In the genomic region with DNA sequence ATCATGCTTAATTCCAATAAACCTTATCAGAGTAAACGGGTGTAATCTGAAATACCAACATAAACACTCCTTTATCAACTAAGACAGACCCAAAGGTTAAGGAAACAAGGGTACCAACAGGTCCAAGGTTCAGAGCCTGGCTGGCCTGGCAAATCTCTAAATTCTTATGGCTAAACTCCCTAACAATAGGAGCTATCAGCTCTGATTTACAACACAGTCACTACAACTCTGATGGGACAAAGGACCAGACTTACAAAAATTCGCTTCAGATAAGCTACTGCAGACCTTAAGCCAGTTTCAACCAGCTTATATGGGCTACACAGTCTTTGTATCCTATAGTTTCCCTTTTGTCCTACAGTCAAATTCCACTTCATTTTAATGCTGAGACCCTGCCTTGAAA, we compare ENCODE assay signal across 23 cellular contexts.
DNase-seq lines count a peak whose midpoint lies in the region; ATAC-seq and TF ChIP-seq lines count a peak whose summit lies in the region.
"Had no signal": no experiment of that assay in that cellular context is flagged by ENCODE, and none has a peak within 500 bp of the region (broad histone marks: within the 10 kb centered on the region; RNA-seq: fewer than 3 reads in every experiment).

No MANE protein-coding gene starts in this region.

- no peaks in the 10 kb centered on the region for H3K27me3 ChIP-seq in NT2/D1 (ENCODE audit: insufficient read depth, insufficient read length)
- no peaks in the 10 kb centered on the region for H3K27me3 ChIP-seq in iPS DF 6.9 (ENCODE audit: control insufficient read depth, insufficient read depth, low read length)
- H3K27me3 ChIP-seq in neuron (ENCODE audit: insufficient read depth, low read length) = no peaks in the 10 kb centered on the region

- ATAC-seq in HG03469 (IDR thresholded peaks at IDR 0.05; ENCODE audit: unreplicated experiment) = no peak
- ATAC-seq in GM18505 (IDR thresholded peaks at IDR 0.05; ENCODE audit: unreplicated experiment) = no peak
- ATAC-seq in GM21717 (IDR thresholded peaks at IDR 0.05; ENCODE audit: unreplicated experiment) = no peak
- ATAC-seq: GM12878, Panc1 had no signal

- WGBS in iPS DF 6.9 (ENCODE audit: insufficient coverage, insufficient read length) = no CpG with 5 or more reads among the region's 2 CpGs

- TF ChIP-seq POLR2A in GM18505 (IDR thresholded peaks at IDR 0.05; ENCODE audit: borderline replicate concordance, extremely low read depth, insufficient read depth, insufficient read length) = no peak

- H3K36me3 ChIP-seq in ES-I3 (ENCODE audit: insufficient read depth, low read length) (no peaks in the 10 kb centered on the region), NT2/D1 (ENCODE audit: insufficient read depth, insufficient read length, low read length) (no peaks in the 10 kb centered on the region), iPS DF 6.9 (ENCODE audit: control insufficient read depth, insufficient read depth, low read length) (no peaks in the 10 kb centered on the region), neuron (ENCODE audit: insufficient read depth, low read length) (no peaks in the 10 kb centered on the region)

- H2AFZ ChIP-seq in neuron (ENCODE audit: low read depth, low read length) = peak overlapping the region; percentile 44

- peaks cover 11% of the 10 kb centered on the region for H3K4me1 ChIP-seq in ES-I3 (ENCODE audit: insufficient read depth, low read length)
- no peaks in the 10 kb centered on the region for H3K4me1 ChIP-seq in NT2/D1 (ENCODE audit: insufficient read depth, insufficient read length)
- H3K4me1 ChIP-seq in iPS DF 6.9 (ENCODE audit: control insufficient read depth, insufficient read depth, low read length) = peaks cover 3% of the 10 kb centered on the region; the same call in 1 of the 2 replicates
- peaks cover 7% of the 10 kb centered on the region for H3K4me1 ChIP-seq in neuron (ENCODE audit: insufficient read depth, low read length)

- H3K9ac ChIP-seq in ES-I3 (ENCODE audit: low read depth, low read length) (peak overlapping the region; percentile 16; the same call in 1 of the 2 replicates), NT2/D1 (ENCODE audit: insufficient read length, low read depth) (no peak overlapping the region)
- H3K9ac ChIP-seq: KMS-11, SK-N-SH had no signal

- DNase-seq in NT2/D1 (ENCODE audit: low read depth, low spot score) (peak; percentile 51), iPS DF 6.9 (ENCODE audit: low read depth, low spot score) (peak; percentile 35), SW480 (ENCODE audit: low spot score) (no peak)
- DNase-seq: AML-193; CD8-positive, alpha-beta memory T cell; IMR-90; NCI-H1105; NCI-H2029 treated with DMSO at 0.1 percent for 48 hours; NCI-H226; NCI-H510A treated with DMSO at 0.1 percent for 48 hours; NCI-H748 treated with DMSO at 0.1 percent for 48 hours; SIG-M5; SK-N-SH had no signal

- H3K27ac ChIP-seq in iPS DF 6.9 (ENCODE audit: low read length) = no peak overlapping the region
- H3K27ac ChIP-seq: C4-2B, HL-60, KMS-11 had no signal

- H3K4me3 ChIP-seq in NT2/D1 (ENCODE audit: insufficient read length, low read depth) (no peak overlapping the region), iPS DF 6.9 (ENCODE audit: low read length) (no peak overlapping the region), neuron (ENCODE audit: low read length) (no peak overlapping the region)
- H3K4me3 ChIP-seq: GM12878 had no signal

- H3K9me3 ChIP-seq in ES-I3 (ENCODE audit: control insufficient read depth, insufficient read depth, low read length) (peaks cover 5% of the 10 kb centered on the region; the same call in 1 of the 2 replicates), NT2/D1 (ENCODE audit: insufficient read depth, low read length) (no peaks in the 10 kb centered on the region), iPS DF 6.9 (ENCODE audit: control insufficient read depth, insufficient read depth, low read length) (no peaks in the 10 kb centered on the region), neuron (ENCODE audit: low read length) (no peaks in the 10 kb centered on the region)
- H3K9me3 ChIP-seq: SK-N-SH had no signal
